In the genomic region with DNA sequence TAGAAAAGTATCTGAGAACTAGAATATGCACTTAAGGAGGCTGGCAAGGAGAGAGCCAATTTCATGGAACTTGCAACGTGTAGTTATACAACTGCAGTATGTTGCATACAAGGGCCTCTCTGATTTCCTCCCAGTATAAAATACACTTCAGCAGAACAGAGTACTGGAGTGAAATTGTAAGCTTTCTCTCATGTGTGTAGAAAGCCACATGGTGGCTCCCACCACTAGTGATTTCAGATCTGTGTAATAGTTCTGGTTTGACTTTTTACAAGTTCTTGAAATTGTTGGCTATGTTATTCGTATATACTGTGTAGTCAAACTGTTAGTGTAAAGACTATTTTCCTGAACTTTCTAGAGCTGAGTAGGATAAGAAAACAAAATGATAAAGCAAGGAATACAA, we compare ENCODE assay signal across 20 cellular contexts. TPM values are rescaled to one million over a fixed set of nuclear protein-coding genes. Genes with fewer than 3 reads are reported as not detected.
A peak's percentile ranks its signal among the peaks of the same experiment; 100 is the strongest.
DNase-seq lines count a peak whose midpoint lies in the region; ATAC-seq and TF ChIP-seq lines count a peak whose summit lies in the region.
"Had no signal": no experiment of that assay in that cellular context is flagged by ENCODE, and none has a peak within 500 bp of the region (broad histone marks: within the 10 kb centered on the region; RNA-seq: fewer than 3 reads in every experiment).

No MANE protein-coding gene starts in this region.

- H3K27ac ChIP-seq in hepatocyte (no peak overlapping the region), ascending aorta (no peak overlapping the region)
- H3K27ac ChIP-seq: RWPE1, spleen, tibial nerve had no signal

- ATAC-seq in GM19395 (IDR thresholded peaks at IDR 0.05; ENCODE audit: unreplicated experiment) = peak; percentile 90
- ATAC-seq in HG03432 (IDR thresholded peaks at IDR 0.05; ENCODE audit: unreplicated experiment) = peak; percentile 65
- ATAC-seq: activated T-cell treated with anti-CD3 and anti-CD28 coated beads, Interleukin-2, amount 50 U/mL, for 4 hours; esophagus mucosa; T-cell had no signal

- no peaks in the 10 kb centered on the region for H3K79me2 ChIP-seq in hepatocyte

- intact Hi-C loops in ascending aorta (cut with DNase I) = no loop called here

- no peaks in the 10 kb centered on the region for H3K9me2 ChIP-seq in hepatocyte (replicated peaks; ENCODE audit: insufficient read depth)

- H3K36me3 ChIP-seq in hepatocyte (replicated peaks; ENCODE audit: insufficient read depth, low read depth) (no peaks in the 10 kb centered on the region), ascending aorta (no peaks in the 10 kb centered on the region)
- H3K36me3 ChIP-seq: spleen, tibial nerve had no signal

- H3K27me3 ChIP-seq in hepatocyte (no peaks in the 10 kb centered on the region), ascending aorta (no peaks in the 10 kb centered on the region)
- H3K27me3 ChIP-seq: spleen, tibial nerve had no signal

- no peaks in the 10 kb centered on the region for H3K9me3 ChIP-seq in hepatocyte (ENCODE audit: low read depth)
- no peaks in the 10 kb centered on the region for H3K9me3 ChIP-seq in ascending aorta

- H3K4me3 ChIP-seq in hepatocyte = no peak overlapping the region
- no peak overlapping the region for H3K4me3 ChIP-seq in ascending aorta
- H3K4me3 ChIP-seq: lung, spleen, tibial nerve had no signal

- TF ChIP-seq CTCF in GM13977 (IDR thresholded peaks at IDR 0.05; ENCODE audit: extremely low read depth, insufficient read depth, missing control alignments) (peak; percentile 50), hepatocyte (IDR thresholded peaks at IDR 0.05; ENCODE audit: poor library complexity) (peak; percentile 18), ascending aorta (IDR thresholded peaks at IDR 0.05) (no peak)

- 76% methylated on average over 2 of the region's 2 CpGs for WGBS in hepatocyte (ENCODE audit: low lambda C conversion rate, missing lambda C conversion rate)

- H3K4me1 ChIP-seq in hepatocyte (ENCODE audit: insufficient read depth) = no peaks in the 10 kb centered on the region
- H3K4me1 ChIP-seq in ascending aorta = no peaks in the 10 kb centered on the region
- H3K4me1 ChIP-seq: spleen, tibial nerve had no signal

- no peak overlapping the region for H3K4me2 ChIP-seq in hepatocyte

- no peaks in the 10 kb centered on the region for H4K20me1 ChIP-seq in hepatocyte (ENCODE audit: insufficient read depth, poor library complexity, severe bottlenecking)

- in situ Hi-C loops in GM13977 (cut with MboI; ENCODE audit: low pct_unique_long_range_greater_than_20kb, low sequenced_read_pairs, unreplicated experiment) = no loop called here

- no peak overlapping the region for H2AFZ ChIP-seq in hepatocyte

- no peak for DNase-seq in GM13977 (ENCODE audit: low spot score)
- DNase-seq in hepatocyte (ENCODE audit: low spot score) = no peak
- no peak for DNase-seq in hippocampal formation (lab: John Stamatoyannopoulos, UW)
- DNase-seq in ascending aorta (ENCODE audit: low spot score in 2 of 2) = no peak
- no peak for DNase-seq in activated effector memory CD4-positive, alpha-beta T cell treated with anti-CD3 and anti-CD28 coated beads, Interleukin-2, amount 50 U/mL, for 16 hours
- DNase-seq in activated CD8-positive, alpha-beta memory T cell treated with anti-CD3 and anti-CD28 coated beads, Interleukin-2, amount 50 U/mL, for 48 hours = no peak
- DNase-seq: activated CD4-positive, alpha-beta T cell treated with anti-CD3 and anti-CD28 coated beads, Interleukin-2, amount 50 U/mL, for 48 hours; activated T-cell treated with anti-CD3 and anti-CD28 coated beads, Interleukin-2, amount 50 U/mL, for 4 hours; dermis blood vessel endothelial cell; NCI-H1930; spleen; stimulated activated naive B cell treated with anti-CD40 and anti-IgM and Interleukin-4, amounts not matched to agents 10 μg/mL and 1 μg/mL and 100 μg/mL, for 72 hours; T-cell had no signal

RNA-seq across cellular contexts. Expression of a gene that starts 16.4 kb away (rescaled TPM):
- 13.5 and 22.5 TPM in 2 replicates for total RNA-seq in hepatocyte
- polyA plus RNA-seq in hepatocyte = 5.0 and 7.9 TPM in 2 replicates
- total RNA-seq in ascending aorta = 20.2 TPM
- total RNA-seq: dermis blood vessel endothelial cell, pulmonary artery endothelial cell had no signal

Comparison
In these comparisons a context has a peak if more than half of its experiments do, and no peak if none do; other contexts are left out.
1. CTCF ChIP-seq: peak in GM13977 (single experiment) and hepatocyte (single experiment); none in ascending aorta (0 of 3).